ENCODE assay signal across 14 cellular contexts in the genomic region with DNA sequence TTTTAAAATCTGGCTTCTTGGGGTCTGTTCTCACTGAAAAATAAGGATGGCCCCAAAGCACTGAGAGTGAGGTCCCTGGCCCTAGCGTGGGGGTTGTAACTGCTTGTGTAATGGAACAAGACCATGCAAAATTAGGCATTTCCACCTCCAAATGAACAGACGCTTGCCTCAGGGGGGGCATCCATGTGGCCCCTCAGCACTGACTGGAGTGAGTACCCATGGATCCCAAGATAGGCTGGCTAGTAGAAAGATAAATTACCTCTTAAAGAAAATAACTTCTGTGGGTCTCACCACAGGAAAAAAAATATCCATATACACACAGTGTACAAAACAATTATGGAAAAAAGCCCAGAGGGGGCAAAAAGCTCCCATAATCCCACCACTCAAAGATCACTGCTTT. TPM values are rescaled to one million over a fixed set of nuclear protein-coding genes. Genes with fewer than 3 reads are reported as not detected.
DNase-seq lines count a peak whose midpoint lies in the region; ATAC-seq and TF ChIP-seq lines count a peak whose summit lies in the region.
"Had no signal": no experiment of that assay in that cellular context is flagged by ENCODE, and none has a peak within 500 bp of the region (broad histone marks: within the 10 kb centered on the region; RNA-seq: fewer than 3 reads in every experiment).

No MANE protein-coding gene starts in this region.

- no peak overlapping the region for H3K4me3 ChIP-seq in endocrine pancreas (ENCODE audit: control insufficient read depth, insufficient read depth, low read length)
- H3K4me3 ChIP-seq in psoas muscle, result peak overlapping the region; percentile 38
- no peak overlapping the region for H3K4me3 ChIP-seq in tibial nerve
- H3K4me3 ChIP-seq: tibial artery had no signal

- peaks cover 6% of the 10 kb centered on the region for H3K9me3 ChIP-seq in KOPT-K1 (ENCODE audit: insufficient read depth, low read length, poor library complexity, severe bottlenecking)
- H3K9me3 ChIP-seq in endocrine pancreas (ENCODE audit: control insufficient read depth, low read length), result no peaks in the 10 kb centered on the region
- peaks cover 3% of the 10 kb centered on the region for H3K9me3 ChIP-seq in psoas muscle
- peaks cover 0 to 8% (median 0%) of the 10 kb centered on the region in 4 donors for H3K9me3 ChIP-seq in tibial nerve
- H3K9me3 ChIP-seq: tibial artery had no signal

- intact Hi-C loops in psoas muscle (cut with DNase I), result no loop called here

- H3K27me3 ChIP-seq in endocrine pancreas (ENCODE audit: control insufficient read depth, insufficient read depth, low read length), result no peaks in the 10 kb centered on the region
- no peaks in the 10 kb centered on the region for H3K27me3 ChIP-seq in psoas muscle (ENCODE audit: insufficient read depth in 3 of 3, low read length in 2 of 3)
- no peaks in the 10 kb centered on the region for H3K27me3 ChIP-seq in tibial nerve
- H3K27me3 ChIP-seq: tibial artery had no signal

- 49 to 59% (median 54%) methylated on average over 2 of the region's 2 CpGs for WGBS in psoas muscle, 3 donors
- 78 to 80% methylated on average over 2 of the region's 2 CpGs for WGBS in tibial nerve, 2 donors

- H3K27ac ChIP-seq in KOPT-K1 (ENCODE audit: low read depth, low read length, poor library complexity, severe bottlenecking) (peak overlapping the region; percentile 10), psoas muscle (peak overlapping the region; percentile 83), tibial nerve (no peak overlapping the region)

- peak overlapping the region; percentile 70 for H3K9ac ChIP-seq in endocrine pancreas (ENCODE audit: control insufficient read depth, insufficient read depth, low read length)

- ATAC-seq in psoas muscle, result no peak
- ATAC-seq in GM19035 (IDR thresholded peaks at IDR 0.05; ENCODE audit: unreplicated experiment), result no peak

- DNase-seq in DMS53 (lab: John Stamatoyannopoulos, UW) (peak; percentile 76), psoas muscle (peak in 1 of 2 donors; percentile 4), tibial nerve (ENCODE audit: low spot score in 2 of 2) (no peak), HPDE6-E6E7 (ENCODE audit: extremely low spot score) (no peak)
- DNase-seq: effector CD4-positive, alpha-beta T cell; NCI-H1048 had no signal

- TF ChIP-seq CTCF in psoas muscle (IDR thresholded peaks at IDR 0.05) (no peak), tibial nerve (IDR thresholded peaks at IDR 0.05) (no peak)

- no peak for TF ChIP-seq EP300 in tibial nerve (IDR thresholded peaks at IDR 0.05)

- H3K36me3 ChIP-seq in KOPT-K1 (ENCODE audit: insufficient read depth, low read length), result no peaks in the 10 kb centered on the region
- no peaks in the 10 kb centered on the region for H3K36me3 ChIP-seq in endocrine pancreas (ENCODE audit: control insufficient read depth, insufficient read depth, low read length)
- H3K36me3 ChIP-seq in psoas muscle (ENCODE audit: insufficient read depth in 1 of 2, low read depth in 1 of 2), result no peaks in the 10 kb centered on the region
- no peaks in the 10 kb centered on the region for H3K36me3 ChIP-seq in tibial nerve
- H3K36me3 ChIP-seq: tibial artery had no signal

- H3K4me1 ChIP-seq in endocrine pancreas (ENCODE audit: control insufficient read depth, insufficient read depth, low read length) (peaks cover 5% of the 10 kb centered on the region), psoas muscle (peaks cover 48% of the 10 kb centered on the region), tibial nerve (peaks cover 0 to 25% (median 4%) of the 10 kb centered on the region in 4 donors)

- no peak for TF ChIP-seq POLR2A in tibial nerve (IDR thresholded peaks at IDR 0.05)

RNA-seq across cellular contexts. Expression of gene CPA1, which starts 15.2 kb away (rescaled TPM):
- total RNA-seq in psoas muscle (1 to 10 TPM in 3 of 4 donors, under 1 TPM in 1; 0.52 to 4.6 (median 1.3) TPM), tibial nerve (10 to 100 TPM in 1 of 4 donors, 1 to 10 TPM in 3; 2.9 to 37.8 (median 6.3) TPM)
- polyA plus RNA-seq in psoas muscle, result 1 to 10 TPM in 1 of 3 donors, under 1 TPM in 2; 0.18 to 1.0 (median 0.56) TPM
- total RNA-seq: activated T-helper 1 cell treated with anti-CD3 and anti-CD28 coated beads, Interleukin-12 subunit alpha, Interleukin-12 subunit beta, Interleukin-2, Interleukin-4 antibody, amounts not matched to agents 30 ng/mL and 10 ng/mL and 1 ng/mL, durations not matched to agents 14 hours and 24 hours and 36 hours; G401; lung microvascular endothelial cell had no signal

RNA-seq across cellular contexts. Expression of gene CPA5, which starts 20.5 kb away (rescaled TPM):
- 1 to 10 TPM in 2 of 4 donors, under 1 TPM in 1, not detected in 1; 0.73 to 5.2 (median 1.7) TPM for total RNA-seq in psoas muscle
- polyA plus RNA-seq in psoas muscle, result 1 to 10 TPM in 1 of 3 donors, under 1 TPM in 2; 0.42 to 1.3 (median 0.48) TPM
- total RNA-seq in tibial nerve, result not detected
- total RNA-seq: fibroblast of villous mesenchyme, G401, lung microvascular endothelial cell had no signal

Comparison
In these comparisons a context has a peak if more than half of its experiments do, and no peak if none do; other contexts are left out.
1. H3K27ac ChIP-seq: peak in KOPT-K1 (single experiment) and psoas muscle (single experiment); none in tibial nerve (0 of 4).